Comparison of ENCODE assay signal across 2 cellular contexts in genomic region chr7:83850037-83850619, GRCh38.
TF ChIP-seq lines count a peak whose summit lies in the region.

No MANE protein-coding gene starts in this region.

TF ChIP-seq in SK-N-SH, 30 proteins besides CTCF, POLR2A, EP300 and RAD21 (continued from another document):
- TF ChIP-seq ZBTB33 (IDR thresholded peaks at IDR 0.05; ENCODE audit: borderline replicate concordance, low read depth): no peak
- TF ChIP-seq POLR2AphosphoS5 (IDR thresholded peaks at IDR 0.05; ENCODE audit: low read depth, low read length): no peak

TF ChIP-seq in SK-N-SH treated with all-trans-retinoic acid at 6 μM for 48 hours, 23 proteins besides CTCF, POLR2A, EP300 and RAD21 (continued from another document):
- no peak for TF ChIP-seq CSRNP3 (CRISPR knock-in tag; IDR thresholded peaks at IDR 0.05)
- TF ChIP-seq BACH2 (CRISPR knock-in tag; IDR thresholded peaks at IDR 0.05; ENCODE audit: borderline replicate concordance): no peak
- TF ChIP-seq TCF4 (CRISPR knock-in tag; IDR thresholded peaks at IDR 0.05; ENCODE audit: borderline replicate concordance): no peak
- no peak for TF ChIP-seq POU6F1 (CRISPR knock-in tag; IDR thresholded peaks at IDR 0.05; ENCODE audit: borderline replicate concordance, low read depth)
- no peak for TF ChIP-seq ZFP3 (CRISPR knock-in tag; IDR thresholded peaks at IDR 0.05)
- no peak for TF ChIP-seq ESRRG (CRISPR knock-in tag; IDR thresholded peaks at IDR 0.05)
- TF ChIP-seq ZNF8 (CRISPR knock-in tag; IDR thresholded peaks at IDR 0.05): no peak
- TF ChIP-seq OSR1 (CRISPR knock-in tag; IDR thresholded peaks at IDR 0.05): no peak
- TF ChIP-seq ZFP30 (CRISPR knock-in tag; IDR thresholded peaks at IDR 0.05): no peak
- TF ChIP-seq ZNF565 (CRISPR knock-in tag; conservative IDR thresholded peaks at IDR 0.05; ENCODE audit: low read depth): no peak
- TF ChIP-seq PPARA (CRISPR knock-in tag; IDR thresholded peaks at IDR 0.05; ENCODE audit: borderline replicate concordance): no peak
- TF ChIP-seq CSDC2 (CRISPR knock-in tag; IDR thresholded peaks at IDR 0.05): no peak
- no peak for TF ChIP-seq SNAI2 (CRISPR knock-in tag; IDR thresholded peaks at IDR 0.05)
- TF ChIP-seq PATZ1 (CRISPR knock-in tag; IDR thresholded peaks at IDR 0.05; ENCODE audit: borderline replicate concordance): no peak
- TF ChIP-seq ZC3H10 (CRISPR knock-in tag; IDR thresholded peaks at IDR 0.05): no peak
